1 cellular context compared by ENCODE assay signal in the genomic region with DNA sequence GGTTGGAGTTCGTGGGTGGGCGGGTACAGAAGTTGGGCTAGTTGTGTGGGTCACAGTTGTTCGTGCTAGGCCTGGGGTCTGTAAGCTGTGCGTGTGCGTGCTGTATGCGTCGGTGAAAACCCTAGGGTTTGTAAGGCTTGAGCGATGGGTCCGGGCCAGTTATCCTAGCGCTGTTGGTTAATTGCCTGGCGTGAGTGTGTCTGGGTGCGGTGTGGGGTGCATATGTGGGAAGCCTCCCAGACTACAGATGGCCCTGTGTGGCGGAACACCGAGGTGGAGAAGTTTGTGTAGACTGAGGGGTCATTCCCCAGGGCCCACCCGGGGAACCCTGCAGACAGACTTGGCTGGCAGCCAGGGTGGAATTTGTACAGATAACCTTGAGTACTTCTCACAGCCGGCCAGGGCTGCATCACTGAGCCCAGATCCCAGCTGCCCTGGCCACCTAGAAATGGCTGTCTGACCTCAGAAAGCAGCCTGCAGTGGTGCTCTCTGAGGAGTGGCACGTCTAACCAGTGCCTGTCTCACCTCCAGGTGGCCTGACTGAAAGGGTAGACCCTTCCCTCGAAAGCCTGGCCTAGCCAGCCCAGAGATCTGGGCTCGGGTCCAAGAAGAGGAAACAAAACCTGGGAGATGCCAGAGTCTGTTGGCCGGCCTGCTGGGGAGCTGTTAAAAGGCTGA.
A peak's percentile ranks its signal among the peaks of the same experiment; 100 is the strongest.
TF ChIP-seq lines count a peak whose summit lies in the region.

No MANE protein-coding gene starts in this region.

TF ChIP-seq in GM12878, 131 proteins besides CTCF, POLR2A, EP300 and RAD21 (continued from another document):
- TF ChIP-seq POLR2AphosphoS5 (IDR thresholded peaks at IDR 0.05; ENCODE audit: low read length) (peak; percentile 74), HDAC6 (IDR thresholded peaks at IDR 0.05; ENCODE audit: unreplicated experiment) (no peak), SREBF2 (IDR thresholded peaks at IDR 0.05; ENCODE audit: low read length) (no peak), USF2 (IDR thresholded peaks at IDR 0.05; ENCODE audit: borderline replicate concordance, low read depth, low read length) (no peak), KDM1A (IDR thresholded peaks at IDR 0.05; ENCODE audit: borderline replicate concordance) (no peak), REST (IDR thresholded peaks at IDR 0.05; ENCODE audit: low read depth, low read length) (no peak), HDAC2 (IDR thresholded peaks at IDR 0.05) (no peak), SMC3 (IDR thresholded peaks at IDR 0.05; ENCODE audit: borderline replicate concordance, low read length) (no peak), ATF7 (IDR thresholded peaks at IDR 0.05; ENCODE audit: low read depth) (no peak), TCF3 (IDR thresholded peaks at IDR 0.05; ENCODE audit: borderline replicate concordance, insufficient read depth, low read depth, low read length) (no peak)
- TF ChIP-seq, protein P1, sequence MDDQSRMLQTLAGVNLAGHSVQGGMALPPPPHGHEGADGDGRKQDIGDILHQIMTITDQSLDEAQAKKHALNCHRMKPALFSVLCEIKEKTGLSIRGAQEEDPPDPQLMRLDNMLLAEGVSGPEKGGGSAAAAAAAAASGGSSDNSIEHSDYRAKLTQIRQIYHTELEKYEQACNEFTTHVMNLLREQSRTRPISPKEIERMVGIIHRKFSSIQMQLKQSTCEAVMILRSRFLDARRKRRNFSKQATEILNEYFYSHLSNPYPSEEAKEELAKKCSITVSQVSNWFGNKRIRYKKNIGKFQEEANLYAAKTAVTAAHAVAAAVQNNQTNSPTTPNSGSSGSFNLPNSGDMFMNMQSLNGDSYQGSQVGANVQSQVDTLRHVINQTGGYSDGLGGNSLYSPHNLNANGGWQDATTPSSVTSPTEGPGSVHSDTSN (IDR thresholded peaks at IDR 0.05; ENCODE audit: insufficient replicate concordance, low read depth, low read length) = peak; percentile 18
